Comparison of ENCODE assay signal across 7 cellular contexts in genomic region chr2:87417742-87418567, GRCh38.
DNase-seq lines count a peak whose midpoint lies in the region; ATAC-seq and TF ChIP-seq lines count a peak whose summit lies in the region.
"Not testable (repeated sequence)": the region's sequence is repeated elsewhere in the genome, so short reads cannot be mapped to it uniquely, and the experiment has no call there.

No MANE protein-coding gene starts in this region.

- not testable (repeated sequence) for H3K79me2 ChIP-seq in Karpas-422 (ENCODE audit: low read length)

- H2BK120ac ChIP-seq in neuronal stem cell (ENCODE audit: low read depth, low read length) = not testable (repeated sequence)

- H3K9ac ChIP-seq in Karpas-422 (ENCODE audit: low read length); neuronal stem cell (ENCODE audit: low read depth, low read length, poor library complexity): not testable (repeated sequence)

- H3K4me2 ChIP-seq in Karpas-422 (ENCODE audit: low read depth, low read length, poor library complexity, severe bottlenecking); neuronal stem cell (ENCODE audit: insufficient read depth, low read length, poor library complexity, severe bottlenecking): not testable (repeated sequence)

- H3K36me3 ChIP-seq in Karpas-422 (ENCODE audit: insufficient read depth, low read length); right lobe of liver; neuronal stem cell (replicated peaks in 1 of 2; ENCODE audit: control insufficient read depth in 2 of 2, insufficient read depth in 2 of 2, low read length in 2 of 2); sigmoid colon; vagina: not testable (repeated sequence)

- peak overlapping the region; percentile 65 for H4K8ac ChIP-seq in neuronal stem cell (ENCODE audit: low read depth, low read length)

- H3K18ac ChIP-seq in neuronal stem cell (ENCODE audit: low read length) = peak overlapping the region; percentile 28

- not testable (repeated sequence) for H3K4me1 ChIP-seq in Karpas-422 (ENCODE audit: low read length); right cardiac atrium (ENCODE audit: control insufficient read depth, insufficient read depth, low read length); right lobe of liver; neuronal stem cell (ENCODE audit: control insufficient read depth in 2 of 2, insufficient read depth in 1 of 2, low read depth in 1 of 2, low read length in 2 of 2); sigmoid colon; vagina

- H3K27me3 ChIP-seq in Karpas-422 (ENCODE audit: low read length); right cardiac atrium (ENCODE audit: control insufficient read depth, insufficient read depth); right lobe of liver; neuronal stem cell (ENCODE audit: control insufficient read depth in 3 of 3, insufficient read depth in 3 of 3, low read depth in 1 of 3, low read length in 3 of 3); sigmoid colon; vagina: not testable (repeated sequence)

- TF ChIP-seq POLR2A in right lobe of liver (IDR thresholded peaks at IDR 0.05); sigmoid colon (IDR thresholded peaks at IDR 0.05); vagina (IDR thresholded peaks at IDR 0.05): not testable (repeated sequence)

- not testable (repeated sequence) for H3K9me2 ChIP-seq in Karpas-422 (replicated peaks; ENCODE audit: insufficient read depth, low read length)

- not testable (repeated sequence) for H4K20me1 ChIP-seq in Karpas-422 (ENCODE audit: insufficient read depth, low read depth, low read length)

- peak overlapping the region; percentile 31 for H3K23ac ChIP-seq in neuronal stem cell (ENCODE audit: low read depth, low read length, poor library complexity)

- WGBS in right cardiac atrium = 94% methylated on average over 3 of the region's 3 CpGs
- no CpG with 5 or more reads among the region's 3 CpGs for WGBS in right lobe of liver (ENCODE audit: insufficient coverage, low coverage, low lambda C conversion rate, missing lambda C conversion rate)
- WGBS in neuronal stem cell (ENCODE audit: extremely low coverage in 2 of 2, insufficient read length in 2 of 2, insufficient replicate concordance in 1 of 2), 2 donors = no CpG with 5 or more reads among the region's 3 CpGs
- 89 to 91% methylated on average over 3 of the region's 3 CpGs for WGBS in sigmoid colon, 2 donors

- not testable (repeated sequence) for H2BK15ac ChIP-seq in neuronal stem cell (ENCODE audit: low read length)

- not testable (repeated sequence) for H3K27ac ChIP-seq in Karpas-422 (ENCODE audit: low read length); coronary artery; right cardiac atrium (ENCODE audit: low read length); right lobe of liver; neuronal stem cell (replicated peaks; ENCODE audit: low read length); sigmoid colon; vagina

- not testable (repeated sequence) for H3K79me1 ChIP-seq in neuronal stem cell (ENCODE audit: low read depth, low read length)

- peak overlapping the region; percentile 12 for H4K91ac ChIP-seq in neuronal stem cell (ENCODE audit: low read depth, low read length, poor library complexity)

- not testable (repeated sequence) for H3K4ac ChIP-seq in neuronal stem cell (ENCODE audit: low read length)

- H2AK5ac ChIP-seq in neuronal stem cell (ENCODE audit: low read depth, low read length) = not testable (repeated sequence)

- H3K9me3 ChIP-seq in Karpas-422 (ENCODE audit: low read length); right cardiac atrium (ENCODE audit: control insufficient read depth, low read length); right lobe of liver; neuronal stem cell (replicated peaks in 1 of 2; ENCODE audit: control insufficient read depth in 2 of 2, insufficient read depth in 1 of 2, low read depth in 1 of 2, low read length in 2 of 2); sigmoid colon; vagina: not testable (repeated sequence)

- ATAC-seq in right cardiac atrium, right lobe of liver: not testable (repeated sequence)

- not testable (repeated sequence) for H3K14ac ChIP-seq in neuronal stem cell (ENCODE audit: low read length)

- TF ChIP-seq CTCF in coronary artery (IDR thresholded peaks at IDR 0.05); right lobe of liver (IDR thresholded peaks at IDR 0.05); sigmoid colon (IDR thresholded peaks at IDR 0.05); vagina (IDR thresholded peaks at IDR 0.05): not testable (repeated sequence)

- peak; percentile 33 for DNase-seq in Karpas-422
- peak; percentile 12 for DNase-seq in coronary artery (ENCODE audit: low spot score)
- peak in 2 of 3 donors; percentile 28 to 46 for DNase-seq in right cardiac atrium
- DNase-seq in right lobe of liver = peak in 2 of 3 donors; percentile 53
- DNase-seq in neuronal stem cell (ENCODE audit: low spot score) = not testable (repeated sequence)
- DNase-seq in sigmoid colon = peak; percentile 61
- peak; percentile 82 to 93 for DNase-seq in vagina (ENCODE audit: extremely low spot score in 2 of 2)

- H2BK12ac ChIP-seq in neuronal stem cell (ENCODE audit: low read length) = peak overlapping the region; percentile 94

- intact Hi-C loops in right cardiac atrium (cut with DNase I); right lobe of liver (cut with DNase I); sigmoid colon (cut with DNase I); vagina (cut with DNase I): not testable (repeated sequence)

- H3K4me3 ChIP-seq in Karpas-422 (ENCODE audit: low read length); coronary artery; right cardiac atrium (ENCODE audit: low read length); right lobe of liver; neuronal stem cell (ENCODE audit: low read length in 2 of 2); sigmoid colon; vagina: not testable (repeated sequence)

- not testable (repeated sequence) for TF ChIP-seq EP300 in sigmoid colon (IDR thresholded peaks at IDR 0.05)

- not testable (repeated sequence) for H2BK5ac ChIP-seq in neuronal stem cell (ENCODE audit: low read length)

- not testable (repeated sequence) for H2AFZ ChIP-seq in Karpas-422 (ENCODE audit: low read length); neuronal stem cell (ENCODE audit: low read length)
